17 cellular contexts compared by ENCODE assay signal in genomic region chr6:33747823-33748222, GRCh38. TPM values are rescaled to one million over a fixed set of nuclear protein-coding genes. Genes with fewer than 3 reads are reported as not detected.
"Had no signal": no experiment of that assay in that cellular context is flagged by ENCODE, and none has a peak within 500 bp of the region (broad histone marks: within the 10 kb centered on the region; RNA-seq: fewer than 3 reads in every experiment).

No MANE protein-coding gene starts in this region.

- ATAC-seq: activated CD4-positive, CD25-positive, alpha-beta regulatory T cell treated with anti-CD3 and anti-CD28 coated beads, Interleukin-2, amount 50 U/mL, for 24 hours; left lung; pancreas had no signal

- H3K36me3 ChIP-seq: left lung, pancreas, spleen had no signal

- H3K9me3 ChIP-seq: left lung, pancreas, spleen had no signal

- H3K27ac Mint-ChIP-seq: memory B cell; T-helper 2 cell treated with Interferon-gamma antibody and Interleukin-4, amounts not matched to agents 5 μg/mL and 100 μg/mL, for 36 hours had no signal

- H3K4me3 Mint-ChIP-seq: activated naive CD4-positive, alpha-beta T cell treated with anti-CD3 and anti-CD28 coated beads, Interleukin-2, amount 50 U/mL, for 24 hours; memory B cell; T-helper 2 cell treated with Interferon-gamma antibody and Interleukin-4, amounts not matched to agents 5 μg/mL and 100 μg/mL, for 36 hours had no signal

- H3K36me3 Mint-ChIP-seq: activated naive CD4-positive, alpha-beta T cell treated with anti-CD3 and anti-CD28 coated beads, Interleukin-2, amount 50 U/mL, for 24 hours; memory B cell had no signal

- H3K4me3 ChIP-seq: left lung, pancreas, spleen had no signal

- H3K27me3 Mint-ChIP-seq: activated naive CD4-positive, alpha-beta T cell treated with anti-CD3 and anti-CD28 coated beads, Interleukin-2, amount 50 U/mL, for 24 hours had no signal

- H3K27me3 ChIP-seq: left lung, pancreas had no signal

- H3K9me3 Mint-ChIP-seq: activated naive CD4-positive, alpha-beta T cell treated with anti-CD3 and anti-CD28 coated beads, Interleukin-2, amount 50 U/mL, for 24 hours; memory B cell; T-helper 2 cell treated with Interferon-gamma antibody and Interleukin-4, amounts not matched to agents 5 μg/mL and 100 μg/mL, for 36 hours had no signal

- H3K27ac ChIP-seq: left lung, pancreas had no signal

- DNase-seq: activated effector memory CD4-positive, alpha-beta T cell treated with Interleukin-2 at 50 U/mL for 16 hours; activated T-cell treated with anti-CD3 and anti-CD28 coated beads, Interleukin-2, amount 50 U/mL, for 1 hour; amniotic stem cell; left lung; pancreas; SHP77 treated with DMSO at 0.1 percent for 48 hours; spleen; stimulated activated CD4-positive, alpha-beta T cell treated with anti-CD3 and anti-CD28 coated beads, Interleukin-2, amount 100 ng/mL, for 24 hours; stimulated activated naive CD4-positive, alpha-beta T cell had no signal

RNA-seq across cellular contexts. Expression of gene IP6K3, which starts 1.1 kb away (rescaled TPM):
- total RNA-seq: dermis microvascular lymphatic vessel endothelial cell had no signal
- polyA plus RNA-seq: neural cell had no signal

RNA-seq across cellular contexts. Expression of gene MLN, which starts 56.0 kb away (rescaled TPM):
- total RNA-seq: chondrocyte, dermis microvascular lymphatic vessel endothelial cell, left lung, pancreas, spleen had no signal
- polyA plus RNA-seq: esophagus, neural cell, pancreas, spleen had no signal
